27 cellular contexts compared by ENCODE assay signal in the genomic region with DNA sequence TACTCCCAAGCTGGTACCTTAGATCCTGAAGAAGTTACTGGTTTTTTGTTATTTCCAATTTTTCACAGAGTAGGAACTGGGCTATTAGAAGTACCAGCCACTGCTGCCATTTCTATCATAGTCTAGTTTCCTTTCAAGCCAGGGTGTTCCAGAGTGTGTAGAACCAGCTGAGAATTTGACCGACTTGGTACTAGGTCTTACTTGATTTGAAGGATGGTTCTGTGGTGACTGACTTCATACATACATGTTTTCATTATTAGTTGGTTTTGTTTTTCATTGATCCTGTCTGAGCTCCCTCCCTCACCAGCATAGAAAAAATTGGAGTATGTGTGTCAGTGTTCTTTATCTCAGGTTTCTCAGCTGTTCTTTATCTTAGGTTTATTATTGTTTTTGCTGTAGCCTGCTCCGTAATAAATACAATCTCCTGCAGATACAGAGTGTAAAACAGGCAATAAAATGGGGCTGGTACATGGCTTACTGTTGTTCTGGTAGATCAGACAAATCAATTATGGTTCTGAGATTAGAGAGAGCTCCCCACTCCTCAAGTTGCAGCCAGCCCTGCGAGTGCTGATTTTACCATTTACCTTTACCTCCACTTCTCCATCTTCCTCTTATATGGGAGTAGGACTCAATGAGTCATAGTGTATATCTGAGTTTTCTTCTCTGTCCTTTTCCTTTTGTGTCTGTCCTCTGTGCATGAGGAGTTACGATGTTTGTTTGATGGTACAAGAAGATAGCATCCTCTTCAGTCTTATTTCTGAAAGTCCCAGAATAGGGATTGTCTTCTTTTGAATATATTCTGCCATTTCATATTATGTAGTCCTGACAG.
DNase-seq lines count a peak whose midpoint lies in the region; ATAC-seq, FAIRE-seq and TF ChIP-seq lines count a peak whose summit lies in the region.
"Had no signal": no experiment of that assay in that cellular context is flagged by ENCODE, and none has a peak within 500 bp of the region (broad histone marks: within the 10 kb centered on the region; RNA-seq: fewer than 3 reads in every experiment).

No MANE protein-coding gene starts in this region.

- no peak for ATAC-seq in activated CD8-positive, alpha-beta memory T cell treated with anti-CD3 and anti-CD28 coated beads, Interleukin-2, amount 10 ng/mL, durations not matched to agents 7 days and 5 days
- peak; percentile 20 for ATAC-seq in GM12878
- ATAC-seq: gastroesophageal sphincter, left lung, sciatic nerve had no signal

- H3K4me1 ChIP-seq in GM12878 (ENCODE audit: control insufficient read depth, insufficient read depth, low read length): peaks cover 46% of the 10 kb centered on the region
- H3K4me1 ChIP-seq in GM23248 (ENCODE audit: insufficient read depth): peaks cover 25% of the 10 kb centered on the region

- H3K9me2 ChIP-seq in GM23248 (ENCODE audit: insufficient read depth): no peaks in the 10 kb centered on the region

- peak overlapping the region; percentile 19 for H3K27ac Mint-ChIP-seq in activated CD8-positive, alpha-beta memory T cell treated with anti-CD3 and anti-CD28 coated beads, Interleukin-2, amount 10 ng/mL, durations not matched to agents 7 days and 5 days
- H3K27ac Mint-ChIP-seq in stimulated activated naive CD8-positive, alpha-beta T cell treated with anti-CD3 and anti-CD28 coated beads, Interleukin-15, Interleukin-2, amounts not matched to agents 100 ng/mL and 50 ng/mL, for 24 hours: peak overlapping the region; percentile 56
- H3K27ac Mint-ChIP-seq in T-helper 2 cell treated with Interferon-gamma antibody and Interleukin-4, amounts not matched to agents 5 μg/mL and 100 μg/mL, for 36 hours: no peak overlapping the region

- no peaks in the 10 kb centered on the region for H3K9me3 Mint-ChIP-seq in activated CD8-positive, alpha-beta memory T cell treated with anti-CD3 and anti-CD28 coated beads, Interleukin-2, amount 10 ng/mL, durations not matched to agents 7 days and 5 days (ENCODE audit: low read depth)
- H3K9me3 Mint-ChIP-seq in stimulated activated naive CD8-positive, alpha-beta T cell treated with anti-CD3 and anti-CD28 coated beads, Interleukin-15, Interleukin-2, amounts not matched to agents 100 ng/mL and 50 ng/mL, for 24 hours: no peaks in the 10 kb centered on the region
- no peaks in the 10 kb centered on the region for H3K9me3 Mint-ChIP-seq in T-helper 2 cell treated with Interferon-gamma antibody and Interleukin-4, amounts not matched to agents 5 μg/mL and 100 μg/mL, for 36 hours

- no peak for DNase-seq in activated CD8-positive, alpha-beta memory T cell treated with anti-CD3 and anti-CD28 coated beads, Interleukin-2, amount 10 ng/mL, durations not matched to agents 7 days and 5 days
- no peak for DNase-seq in activated CD8-positive, alpha-beta memory T cell treated with anti-CD3 and anti-CD28 coated beads, Interleukin-2, amount 50 U/mL, for 48 hours
- DNase-seq in HEK293T (ENCODE audit: extremely low spot score): peak; percentile 12
- no peak for DNase-seq in GM12878 (ENCODE audit: low read depth, low spot score)
- no peak for DNase-seq in T-helper 2 cell treated with Interferon-gamma antibody and Interleukin-4, amounts not matched to agents 5 μg/mL and 100 μg/mL, for 36 hours (ENCODE audit: low spot score)
- DNase-seq in GM23248: no peak
- DNase-seq in NCI-H1105 treated with DMSO at 0.1 percent for 48 hours (lab: John Stamatoyannopoulos, UW): no peak
- DNase-seq: activated CD4-positive, alpha-beta T cell treated with anti-CD3 and anti-CD28 coated beads for 1 hour; activated gamma-delta T cell; amniotic stem cell; hypothalamus; KBM-7; left lung; mesendoderm; MG63; NCI-H2081; NCI-H748 treated with DMSO at 0.1 percent for 48 hours; stimulated activated naive CD4-positive, alpha-beta T cell treated with Interleukin-2 at 50 U/mL for 16 hours; T-helper 1 cell had no signal

- 73% methylated on average over 4 of the region's 4 CpGs for WGBS in GM12878 (ENCODE audit: insufficient coverage, insufficient replicate concordance, low lambda C conversion rate, missing lambda C conversion rate)
- WGBS in GM23248 (ENCODE audit: low coverage in 1 of 2, low lambda C conversion rate in 2 of 2, missing lambda C conversion rate in 2 of 2), 2 experiments: 97 to 98% methylated on average over 4 of the region's 4 CpGs

- POLR2A ChIA-PET in HEK293T (lab: Yijun Ruan, JAX): interaction anchor here (1.0 kb wide), 1 partner anchor 60 kb away, joined by 3 read pairs; no protein-coding TSS in a partner anchor
- POLR2A ChIA-PET in GM12878 (lab: Charles Lee): interaction anchor here (0.7 to 1.1 kb wide), 3 partner anchors 9 to 98 kb away, joined by 3 to 4 read pairs (median 3); no protein-coding TSS in a partner anchor

- TF ChIP-seq RAD21 in GM12878 (IDR thresholded peaks at IDR 0.05; ENCODE audit: insufficient read depth, low read depth, low read length): no peak

- H3K27me3 Mint-ChIP-seq in activated CD8-positive, alpha-beta memory T cell treated with anti-CD3 and anti-CD28 coated beads, Interleukin-2, amount 10 ng/mL, durations not matched to agents 7 days and 5 days: no peaks in the 10 kb centered on the region
- H3K27me3 Mint-ChIP-seq in stimulated activated naive CD8-positive, alpha-beta T cell treated with anti-CD3 and anti-CD28 coated beads, Interleukin-15, Interleukin-2, amounts not matched to agents 100 ng/mL and 50 ng/mL, for 24 hours: no peaks in the 10 kb centered on the region
- no peaks in the 10 kb centered on the region for H3K27me3 Mint-ChIP-seq in T-helper 2 cell treated with Interferon-gamma antibody and Interleukin-4, amounts not matched to agents 5 μg/mL and 100 μg/mL, for 36 hours (ENCODE audit: low read depth)

- peaks cover 18% of the 10 kb centered on the region for H3K79me2 ChIP-seq in GM12878 (ENCODE audit: control insufficient read depth, insufficient read depth, low read length)
- peaks cover 86% of the 10 kb centered on the region for H3K79me2 ChIP-seq in GM23248 (ENCODE audit: insufficient read depth)

- H3K4me2 ChIP-seq in GM12878 (ENCODE audit: control insufficient read depth, insufficient read depth) (no peak overlapping the region; the same call in 1 of the 2 replicates), GM23248 (ENCODE audit: unreplicated experiment) (no peak overlapping the region)

- H4K20me1 ChIP-seq in GM12878 (ENCODE audit: control insufficient read depth, insufficient read depth) (no peaks in the 10 kb centered on the region), GM23248 (ENCODE audit: insufficient read depth) (no peaks in the 10 kb centered on the region; the same call in 1 of the 2 replicates)

- no peak overlapping the region for H3K27ac ChIP-seq in GM12878 (ENCODE audit: control insufficient read depth, insufficient read depth)
- H3K27ac ChIP-seq in GM23248: no peak overlapping the region
- H3K27ac ChIP-seq: brain microvascular endothelial cell, gastroesophageal sphincter, left lung, neutrophil, SJSA1 had no signal

- no peak for FAIRE-seq in GM12878 (lab: Jason Lieb, UNC)
- FAIRE-seq: H1, TTC549 had no signal

- intact Hi-C loops in GM12878 (cut with micrococcal nuclease; ENCODE audit: unreplicated experiment): no loop called here

- TF ChIP-seq EP300 in GM12878 (IDR thresholded peaks at IDR 0.05; ENCODE audit: borderline replicate concordance in 1 of 2, control insufficient read depth in 1 of 2, low read depth in 2 of 2, low read length in 2 of 2): no peak

- CTCF ChIA-PET in activated CD8-positive, alpha-beta memory T cell treated with anti-CD3 and anti-CD28 coated beads, Interleukin-2, amount 10 ng/mL, durations not matched to agents 7 days and 5 days (lab: Charles Lee): interaction anchor here (1.1 kb wide), 1 partner anchor 12 kb away, joined by 3 read pairs; no protein-coding TSS in a partner anchor
- CTCF ChIA-PET in HEK293T (lab: Yijun Ruan, JAX): interaction anchor here (0.6 kb wide), 1 partner anchor 272 kb away, joined by 3 read pairs; no protein-coding TSS in a partner anchor
- CTCF ChIA-PET in GM12878 (lab: Yijun Ruan, JAX): interaction anchor here (0.7 to 1.1 kb wide), 2 partner anchors 9 to 12 kb away, joined by 3 read pairs; no protein-coding TSS in a partner anchor

- peaks cover 31% of the 10 kb centered on the region; the same call in 1 of the 2 replicates for H3F3A ChIP-seq in GM23248 (ENCODE audit: insufficient read depth)

- H3K36me3 Mint-ChIP-seq in activated CD8-positive, alpha-beta memory T cell treated with anti-CD3 and anti-CD28 coated beads, Interleukin-2, amount 10 ng/mL, durations not matched to agents 7 days and 5 days: peaks cover 9% of the 10 kb centered on the region
- H3K36me3 Mint-ChIP-seq in stimulated activated naive CD8-positive, alpha-beta T cell treated with anti-CD3 and anti-CD28 coated beads, Interleukin-15, Interleukin-2, amounts not matched to agents 100 ng/mL and 50 ng/mL, for 24 hours (ENCODE audit: low read depth): peaks cover 64% of the 10 kb centered on the region
- H3K36me3 Mint-ChIP-seq in T-helper 2 cell treated with Interferon-gamma antibody and Interleukin-4, amounts not matched to agents 5 μg/mL and 100 μg/mL, for 36 hours (ENCODE audit: low read depth): peaks cover 29% of the 10 kb centered on the region

- in situ Hi-C loops in GM12878 (cut with MboI): no loop called here
- in situ Hi-C loops in GM23248 (cut with MboI): no loop called here

- no peak for TF ChIP-seq CTCF in GM12878 (IDR thresholded peaks at IDR 0.05 in 2 of 3, conservative IDR thresholded peaks at IDR 0.05 in 1 of 3; ENCODE audit: control insufficient read depth in 2 of 3, extremely low read depth in 1 of 3, insufficient read depth in 1 of 3, low read depth in 3 of 3, low read length in 3 of 3)

- H3K4me1 Mint-ChIP-seq in activated CD8-positive, alpha-beta memory T cell treated with anti-CD3 and anti-CD28 coated beads, Interleukin-2, amount 10 ng/mL, durations not matched to agents 7 days and 5 days: peaks cover 39% of the 10 kb centered on the region
- H3K4me1 Mint-ChIP-seq in stimulated activated naive CD8-positive, alpha-beta T cell treated with anti-CD3 and anti-CD28 coated beads, Interleukin-15, Interleukin-2, amounts not matched to agents 100 ng/mL and 50 ng/mL, for 24 hours (ENCODE audit: low read depth): peaks cover 62% of the 10 kb centered on the region
- peaks cover 33% of the 10 kb centered on the region for H3K4me1 Mint-ChIP-seq in T-helper 2 cell treated with Interferon-gamma antibody and Interleukin-4, amounts not matched to agents 5 μg/mL and 100 μg/mL, for 36 hours (ENCODE audit: low read depth)

- no TSS peak for BruUV-seq in GM12878 (replicated peaks; lab: Mats Ljungman, UMichigan)

- H3K9me3 ChIP-seq in GM12878 (replicated peaks; ENCODE audit: control insufficient read depth, insufficient read depth, low read length) (no peaks in the 10 kb centered on the region), GM23248 (ENCODE audit: low read depth) (no peaks in the 10 kb centered on the region)
- H3K9me3 ChIP-seq: gastroesophageal sphincter, left lung, MG63, neutrophil, SJSA1 had no signal

- H3K9ac ChIP-seq in GM12878 (ENCODE audit: control insufficient read depth, insufficient read depth, low read length): no peak overlapping the region
- H3K9ac ChIP-seq in GM23248: no peak overlapping the region

- no peak overlapping the region for H3K4me3 Mint-ChIP-seq in activated CD8-positive, alpha-beta memory T cell treated with anti-CD3 and anti-CD28 coated beads, Interleukin-2, amount 10 ng/mL, durations not matched to agents 7 days and 5 days
- H3K4me3 Mint-ChIP-seq in stimulated activated naive CD8-positive, alpha-beta T cell treated with anti-CD3 and anti-CD28 coated beads, Interleukin-15, Interleukin-2, amounts not matched to agents 100 ng/mL and 50 ng/mL, for 24 hours: no peak overlapping the region
- no peak overlapping the region for H3K4me3 Mint-ChIP-seq in T-helper 2 cell treated with Interferon-gamma antibody and Interleukin-4, amounts not matched to agents 5 μg/mL and 100 μg/mL, for 36 hours

- H3K4me3 ChIP-seq in GM12878 (no peak overlapping the region), GM23248 (no peak overlapping the region)
- H3K4me3 ChIP-seq: gastroesophageal sphincter, left lung, MG63, SJSA1 had no signal

- H3K27me3 ChIP-seq in GM12878 (replicated peaks in 1 of 2; ENCODE audit: control insufficient read depth in 2 of 2, insufficient read depth in 2 of 2, low read length in 1 of 2) (no peaks in the 10 kb centered on the region), GM23248 (replicated peaks; ENCODE audit: insufficient read depth) (no peaks in the 10 kb centered on the region)
- H3K27me3 ChIP-seq: brain microvascular endothelial cell, gastroesophageal sphincter, left lung, MG63, neutrophil, SJSA1 had no signal

- SMC1A ChIA-PET in GM12878 (lab: Charles Lee; ENCODE audit: uncharacterized antibody, unreplicated experiment): interaction anchor here (0.7 to 2.9 kb wide), 4 partner anchors 8 to 59 kb away, joined by 3 to 7 read pairs (median 3); no protein-coding TSS in a partner anchor

- no peak overlapping the region for H2AFZ ChIP-seq in GM12878 (ENCODE audit: control insufficient read depth, low read depth, low read length)
- no peak overlapping the region for H2AFZ ChIP-seq in GM23248

- RAD21 ChIA-PET in GM12878 (lab: Charles Lee; ENCODE audit: unreplicated experiment): interaction anchor here (0.6 kb wide), 1 partner anchor 18 kb away, joined by 3 read pairs; no protein-coding TSS in a partner anchor

- H3K36me3 ChIP-seq in GM12878 (ENCODE audit: control insufficient read depth in 2 of 2, insufficient read depth in 2 of 2, low read length in 1 of 2) (peaks cover 3 to 7% of the 10 kb centered on the region in 2 experiments; a peak in 3 of 4 replicates), GM23248 (ENCODE audit: low read depth) (0 out of 2 replicates have a peak, but pooled peaks cover 3% of the 10 kb centered on the region)
- H3K36me3 ChIP-seq: brain microvascular endothelial cell, gastroesophageal sphincter, neutrophil had no signal

- no peak for TF ChIP-seq POLR2A in GM12878 (IDR thresholded peaks at IDR 0.05; ENCODE audit: low read depth, low read length)
